In genomic region chr21:42936360-42936759, GRCh38 we compare ENCODE assay signal across 2 cellular contexts. TPM values are rescaled to one million over a fixed set of nuclear protein-coding genes. Genes with fewer than 3 reads are reported as not detected.
"Had no signal": no experiment of that assay in that cellular context is flagged by ENCODE, and none has a peak within 500 bp of the region (broad histone marks: within the 10 kb centered on the region; RNA-seq: fewer than 3 reads in every experiment).

No MANE protein-coding gene starts in this region.

RNA-seq across cellular contexts. Expression of gene ERVH48-1, which starts 10.9 kb away (rescaled TPM):
- total RNA-seq: PC-3, SJSA1 had no signal
